28 cellular contexts compared by ENCODE assay signal in the genomic region with DNA sequence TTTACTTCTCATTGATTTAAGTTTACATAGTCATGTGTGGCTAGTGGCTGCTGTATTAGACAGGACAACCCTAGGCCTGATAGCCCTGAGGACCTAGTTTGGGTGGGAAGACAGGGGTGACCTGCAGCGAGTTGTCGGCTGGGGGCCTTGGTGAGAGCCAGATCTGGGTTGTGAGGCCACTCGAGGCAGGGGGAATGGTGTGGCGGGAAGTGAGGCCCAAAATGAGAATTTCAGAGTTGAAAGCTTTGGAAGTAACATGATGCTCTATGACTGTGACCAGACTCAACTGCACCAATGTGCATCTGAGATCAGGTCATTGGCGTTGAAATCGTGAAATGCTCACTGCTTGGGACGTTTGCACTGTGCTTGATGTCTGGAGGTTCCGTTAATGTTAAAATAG.
"Had no signal": no experiment of that assay in that cellular context is flagged by ENCODE, and none has a peak within 500 bp of the region (broad histone marks: within the 10 kb centered on the region; RNA-seq: fewer than 3 reads in every experiment).

No MANE protein-coding gene starts in this region.

- H3K36me3 ChIP-seq: brain microvascular endothelial cell, esophagus squamous epithelium, gastroesophageal sphincter, heart right ventricle had no signal

- H3K27me3 Mint-ChIP-seq: activated CD4-positive, alpha-beta memory T cell treated with anti-CD3 and anti-CD28 coated beads, Interleukin-2, amount 10 ng/mL, durations not matched to agents 7 days and 5 days; activated CD4-positive, alpha-beta T cell treated with anti-CD3 and anti-CD28 coated beads, Interleukin-2, amount 10 ng/mL, durations not matched to agents 7 days and 5 days; activated naive CD8-positive, alpha-beta T cell; T-helper 17 cell had no signal

- H3K9me3 ChIP-seq: esophagus squamous epithelium, gastroesophageal sphincter, heart right ventricle had no signal

- H3K9me3 Mint-ChIP-seq: activated T-cell treated with anti-CD3 and anti-CD28 coated beads, Interleukin-2, amount 50 U/mL, for 24 hours had no signal

- H3K27ac ChIP-seq: brain microvascular endothelial cell, epithelial cell of prostate, esophagus squamous epithelium, gastroesophageal sphincter, heart right ventricle had no signal

- H3K27ac Mint-ChIP-seq: activated CD4-positive, alpha-beta memory T cell treated with anti-CD3 and anti-CD28 coated beads, Interleukin-2, amount 10 ng/mL, durations not matched to agents 7 days and 5 days; activated CD4-positive, alpha-beta T cell treated with anti-CD3 and anti-CD28 coated beads, Interleukin-2, amount 10 ng/mL, durations not matched to agents 7 days and 5 days; activated naive CD8-positive, alpha-beta T cell; activated T-cell treated with anti-CD3 and anti-CD28 coated beads, Interleukin-2, amount 50 U/mL, for 24 hours; activated T-cell treated with anti-CD3 and anti-CD28 coated beads, Interleukin-2, amount 50 U/mL, for 72 hours; T-helper 17 cell; T-helper 2 cell treated with Interferon-gamma antibody and Interleukin-4, amounts not matched to agents 5 μg/mL and 100 μg/mL, for 36 hours had no signal

- H3K4me3 Mint-ChIP-seq: activated CD4-positive, alpha-beta memory T cell treated with anti-CD3 and anti-CD28 coated beads, Interleukin-2, amount 10 ng/mL, durations not matched to agents 7 days and 5 days; activated CD4-positive, alpha-beta T cell treated with anti-CD3 and anti-CD28 coated beads, Interleukin-2, amount 10 ng/mL, durations not matched to agents 7 days and 5 days; activated naive CD8-positive, alpha-beta T cell; activated T-cell treated with anti-CD3 and anti-CD28 coated beads, Interleukin-2, amount 50 U/mL, for 24 hours; activated T-cell treated with anti-CD3 and anti-CD28 coated beads, Interleukin-2, amount 50 U/mL, for 72 hours; T-helper 17 cell; T-helper 2 cell treated with Interferon-gamma antibody and Interleukin-4, amounts not matched to agents 5 μg/mL and 100 μg/mL, for 36 hours had no signal

- H3K27me3 ChIP-seq: brain microvascular endothelial cell, esophagus squamous epithelium, gastroesophageal sphincter had no signal

- ATAC-seq: activated T-cell treated with anti-CD3 and anti-CD28 coated beads, Interleukin-2, amount 50 U/mL, for 72 hours; gastroesophageal sphincter; heart right ventricle; T-helper 17 cell had no signal

- H3K4me3 ChIP-seq: esophagus squamous epithelium, gastroesophageal sphincter, heart right ventricle had no signal

- DNase-seq: activated CD4-positive, alpha-beta memory T cell treated with anti-CD3 and anti-CD28 coated beads, Interleukin-2, amount 10 ng/mL, durations not matched to agents 7 days and 5 days; activated CD4-positive, alpha-beta T cell treated with anti-CD3 and anti-CD28 coated beads for 1 hour; activated CD4-positive, alpha-beta T cell treated with anti-CD3 and anti-CD28 coated beads for 4 hours; activated CD4-positive, alpha-beta T cell treated with anti-CD3 and anti-CD28 coated beads, Interleukin-2, amount 10 ng/mL, durations not matched to agents 7 days and 5 days; activated CD4-positive, alpha-beta T cell treated with anti-CD3 and anti-CD28 coated beads, Interleukin-2, amount 50 U/mL, for 4 hours; activated CD4-positive, CD25-positive, alpha-beta regulatory T cell; activated CD8-positive, alpha-beta memory T cell treated with anti-CD3 and anti-CD28 coated beads, Interleukin-2, amount 50 U/mL, for 48 hours; activated gamma-delta T cell; activated naive CD4-positive, alpha-beta T cell treated with anti-CD3 and anti-CD28 coated beads, Interleukin-2, amount 50 U/mL, for 16 hours; activated naive CD4-positive, alpha-beta T cell treated with Interleukin-2 at 50 U/mL for 16 hours; activated T-cell treated with anti-CD3 and anti-CD28 coated beads for 4 hours; activated T-cell treated with anti-CD3 and anti-CD28 coated beads, Interleukin-2, amount 50 U/mL, for 24 hours; activated T-cell treated with anti-CD3 and anti-CD28 coated beads, Interleukin-2, amount 50 U/mL, for 72 hours; amniotic stem cell; anterior cingulate cortex; brain microvascular endothelial cell; caudate nucleus; effector CD8-positive, alpha-beta T cell; esophagus squamous epithelium; foreskin melanocyte; heart right ventricle; T-helper 1 cell; T-helper 17 cell; T1000 had no signal
